Comparison of ENCODE assay signal across 13 cellular contexts in the genomic region with DNA sequence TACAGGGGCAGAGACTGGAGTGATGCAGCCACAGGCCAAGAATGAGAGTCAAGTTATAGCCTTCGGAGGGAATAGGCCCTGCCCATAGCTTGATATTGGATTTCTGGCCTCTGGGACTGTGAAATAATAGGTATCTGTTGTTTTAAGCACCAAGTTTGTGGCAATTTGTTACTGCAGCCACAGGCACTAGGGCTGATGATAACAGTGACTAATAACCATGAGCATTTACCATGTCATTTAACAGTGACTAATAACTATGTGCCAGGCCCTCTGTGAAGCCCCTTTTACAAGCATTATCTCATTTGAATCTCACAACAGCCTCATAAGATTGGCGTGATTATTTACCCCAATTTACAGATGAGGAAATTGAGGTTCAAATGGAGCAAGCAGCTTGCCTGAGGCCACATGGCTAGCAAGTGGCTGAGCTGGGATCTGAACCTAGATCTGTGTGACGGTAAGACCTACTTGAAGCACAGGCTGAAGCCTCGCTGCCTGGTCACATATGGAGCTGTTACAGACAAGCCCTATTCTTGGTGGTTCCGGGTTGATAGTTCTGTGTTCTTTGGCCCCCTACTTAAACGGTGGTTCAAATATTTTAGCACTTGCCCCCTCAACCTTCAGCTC.
DNase-seq lines count a peak whose midpoint lies in the region; ATAC-seq and TF ChIP-seq lines count a peak whose summit lies in the region.
"Had no signal": no experiment of that assay in that cellular context is flagged by ENCODE, and none has a peak within 500 bp of the region (broad histone marks: within the 10 kb centered on the region; RNA-seq: fewer than 3 reads in every experiment).

No MANE protein-coding gene starts in this region.

- H3K4me1 Mint-ChIP-seq in stimulated activated naive B cell treated with anti-CD40 and anti-IgM and Interleukin-4, amounts not matched to agents 10 μg/mL and 1 μg/mL and 100 μg/mL, for 72 hours = peaks cover 41 to 85% of the 10 kb centered on the region in 2 donors

- no peak overlapping the region for H3K4me3 Mint-ChIP-seq in stimulated activated naive B cell treated with anti-CD40 and anti-IgM and Interleukin-4, amounts not matched to agents 10 μg/mL and 1 μg/mL and 100 μg/mL, for 72 hours

- no peaks in the 10 kb centered on the region for H3K4me1 ChIP-seq in effector memory CD4-positive, alpha-beta T cell (ENCODE audit: control insufficient read depth, insufficient read depth, low read length, poor library complexity, severe bottlenecking)

- H3K27me3 ChIP-seq in effector memory CD4-positive, alpha-beta T cell (replicated peaks; ENCODE audit: control insufficient read depth, insufficient read depth, low read length, poor library complexity, severe bottlenecking) = no peaks in the 10 kb centered on the region
- H3K27me3 ChIP-seq: spleen had no signal

- no peak overlapping the region for H3K27ac ChIP-seq in effector memory CD4-positive, alpha-beta T cell (ENCODE audit: insufficient read depth, low read length, poor library complexity, severe bottlenecking)
- H3K27ac ChIP-seq: HL-60 had no signal

- H3K9me3 Mint-ChIP-seq in stimulated activated naive B cell treated with anti-CD40 and anti-IgM and Interleukin-4, amounts not matched to agents 10 μg/mL and 1 μg/mL and 100 μg/mL, for 72 hours = no peaks in the 10 kb centered on the region

- peak; percentile 30 for ATAC-seq in SK-N-SH treated with all-trans-retinoic acid at 6 μM for 48 hours
- peak; percentile 72 to 85 for ATAC-seq in stimulated activated naive B cell treated with anti-CD40 and anti-IgM and Interleukin-4, amounts not matched to agents 10 μg/mL and 1 μg/mL and 100 μg/mL, for 72 hours (replicated peaks)
- ATAC-seq in left lobe of liver = no peak

- peaks cover 13% of the 10 kb centered on the region in 2 donors for H3K36me3 Mint-ChIP-seq in stimulated activated naive B cell treated with anti-CD40 and anti-IgM and Interleukin-4, amounts not matched to agents 10 μg/mL and 1 μg/mL and 100 μg/mL, for 72 hours

- DNase-seq in HCEC 1CT (peak; percentile 15), foreskin fibroblast (peak; percentile 43 to 45), left lobe of liver (ENCODE audit: low spot score) (no peak), C1 segment of cervical spinal cord (lab: John Stamatoyannopoulos, UW) (no peak)
- no peak for DNase-seq in stimulated activated naive B cell treated with anti-CD40 and anti-IgM and Interleukin-4, amounts not matched to agents 10 μg/mL and 1 μg/mL and 100 μg/mL, for 72 hours
- no peak for DNase-seq in effector memory CD4-positive, alpha-beta T cell
- DNase-seq: activated effector memory CD4-positive, alpha-beta T cell treated with Interleukin-2 at 50 U/mL for 16 hours; dermis blood vessel endothelial cell; DMS153; MV-4-11; spleen had no signal

- H3K9me3 ChIP-seq in effector memory CD4-positive, alpha-beta T cell (ENCODE audit: control insufficient read depth, low read length) = no peaks in the 10 kb centered on the region
- H3K9me3 ChIP-seq: spleen had no signal

- H3K27me3 Mint-ChIP-seq in stimulated activated naive B cell treated with anti-CD40 and anti-IgM and Interleukin-4, amounts not matched to agents 10 μg/mL and 1 μg/mL and 100 μg/mL, for 72 hours = no peaks in the 10 kb centered on the region

- H3K4me3 ChIP-seq in foreskin fibroblast (ENCODE audit: low read depth in 1 of 2, low read length in 2 of 2) = no peak overlapping the region
- no peak overlapping the region for H3K4me3 ChIP-seq in effector memory CD4-positive, alpha-beta T cell (ENCODE audit: insufficient read depth, low read depth, low read length, poor library complexity, severe bottlenecking)
- H3K4me3 ChIP-seq: spleen had no signal

- no peaks in the 10 kb centered on the region for H3K36me3 ChIP-seq in effector memory CD4-positive, alpha-beta T cell (ENCODE audit: control insufficient read depth, insufficient read depth, low read length)
- H3K36me3 ChIP-seq: spleen had no signal

- TF ChIP-seq CTCF in foreskin fibroblast (IDR thresholded peaks at IDR 0.05; ENCODE audit: low read depth, low read length) = no peak

- H3K27ac Mint-ChIP-seq in stimulated activated naive B cell treated with anti-CD40 and anti-IgM and Interleukin-4, amounts not matched to agents 10 μg/mL and 1 μg/mL and 100 μg/mL, for 72 hours = no peak overlapping the region

TF ChIP-seq in SK-N-SH treated with all-trans-retinoic acid at 6 μM for 48 hours, 23 proteins besides CTCF, POLR2A, EP300 and RAD21:
- TF ChIP-seq, protein P1, sequence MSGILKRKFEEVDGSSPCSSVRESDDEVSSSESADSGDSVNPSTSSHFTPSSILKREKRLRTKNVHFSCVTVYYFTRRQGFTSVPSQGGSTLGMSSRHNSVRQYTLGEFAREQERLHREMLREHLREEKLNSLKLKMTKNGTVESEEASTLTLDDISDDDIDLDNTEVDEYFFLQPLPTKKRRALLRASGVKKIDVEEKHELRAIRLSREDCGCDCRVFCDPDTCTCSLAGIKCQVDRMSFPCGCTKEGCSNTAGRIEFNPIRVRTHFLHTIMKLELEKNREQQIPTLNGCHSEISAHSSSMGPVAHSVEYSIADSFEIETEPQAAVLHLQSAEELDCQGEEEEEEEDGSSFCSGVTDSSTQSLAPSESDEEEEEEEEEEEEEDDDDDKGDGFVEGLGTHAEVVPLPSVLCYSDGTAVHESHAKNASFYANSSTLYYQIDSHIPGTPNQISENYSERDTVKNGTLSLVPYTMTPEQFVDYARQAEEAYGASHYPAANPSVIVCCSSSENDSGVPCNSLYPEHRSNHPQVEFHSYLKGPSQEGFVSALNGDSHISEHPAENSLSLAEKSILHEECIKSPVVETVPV (CRISPR knock-in tag; IDR thresholded peaks at IDR 0.05) = no peak
- TF ChIP-seq RARB (CRISPR knock-in tag; IDR thresholded peaks at IDR 0.05) = no peak
- TF ChIP-seq ZNF8 (CRISPR knock-in tag; IDR thresholded peaks at IDR 0.05) = no peak
- no peak for TF ChIP-seq GLIS3 (CRISPR knock-in tag; IDR thresholded peaks at IDR 0.05)
- no peak for TF ChIP-seq SNAI2 (CRISPR knock-in tag; IDR thresholded peaks at IDR 0.05)
- no peak for TF ChIP-seq ZFP3 (CRISPR knock-in tag; IDR thresholded peaks at IDR 0.05)
- TF ChIP-seq ARNTL (CRISPR knock-in tag; IDR thresholded peaks at IDR 0.05; ENCODE audit: borderline replicate concordance, low read depth) = no peak
- no peak for TF ChIP-seq TCF4 (CRISPR knock-in tag; IDR thresholded peaks at IDR 0.05; ENCODE audit: borderline replicate concordance)
- TF ChIP-seq ZNF565 (CRISPR knock-in tag; conservative IDR thresholded peaks at IDR 0.05; ENCODE audit: low read depth) = no peak
TF ChIP-seq in SK-N-SH treated with all-trans-retinoic acid at 6 μM for 48 hours: peak in this region for 0.

Comparison
In these comparisons a context has a peak if more than half of its experiments do, and no peak if none do; other contexts are left out.
1. DNase-seq: peak in HCEC 1CT (single experiment) and foreskin fibroblast (2 of 2); none in stimulated activated naive B cell treated with anti-CD40 and anti-IgM and Interleukin-4, amounts not matched to agents 10 μg/mL and 1 μg/mL and 100 μg/mL, for 72 hours (single experiment), left lobe of liver (single experiment), C1 segment of cervical spinal cord (0 of 14) and effector memory CD4-positive, alpha-beta T cell (0 of 3).